In genomic region chr17:78284146-78284545, GRCh38 we compare ENCODE assay signal across 1 cellular context.
TF ChIP-seq lines count a peak whose summit lies in the region.

No MANE protein-coding gene starts in this region.

TF ChIP-seq in H1, 55 proteins besides CTCF, POLR2A, EP300 and RAD21:
- TF ChIP-seq KDM1A (IDR thresholded peaks at IDR 0.05; ENCODE audit: borderline replicate concordance, low read length) (no peak), CEBPB (IDR thresholded peaks at IDR 0.05; ENCODE audit: low read depth, low read length) (peak; percentile 83), YY1 (IDR thresholded peaks at IDR 0.05; ENCODE audit: low read depth, low read length) (no peak)
